1 cellular context compared by ENCODE assay signal in the genomic region with DNA sequence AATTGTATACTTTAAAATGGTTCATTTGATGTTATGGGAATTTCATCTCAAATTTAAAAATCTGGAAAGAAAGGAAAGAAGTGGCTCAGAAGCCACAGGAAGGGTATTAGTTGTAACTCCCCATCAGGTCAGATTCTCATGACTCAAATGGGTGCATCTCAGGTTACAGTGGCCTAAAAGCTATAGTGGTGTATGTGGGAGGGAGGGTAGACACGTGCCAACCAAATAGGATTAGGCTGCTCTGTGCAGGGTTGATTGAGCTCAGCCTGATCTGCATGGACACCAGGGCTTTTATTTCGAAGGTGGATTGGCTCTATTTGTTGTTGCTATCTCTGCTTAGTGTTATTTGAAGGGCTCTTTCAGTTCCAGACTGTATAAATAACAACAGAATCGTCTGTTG.
TF ChIP-seq lines count a peak whose summit lies in the region.

No MANE protein-coding gene starts in this region.

TF ChIP-seq in HEK293, 187 proteins besides CTCF, POLR2A, EP300 and RAD21 (continued from another document):
- TF ChIP-seq, protein P1, sequence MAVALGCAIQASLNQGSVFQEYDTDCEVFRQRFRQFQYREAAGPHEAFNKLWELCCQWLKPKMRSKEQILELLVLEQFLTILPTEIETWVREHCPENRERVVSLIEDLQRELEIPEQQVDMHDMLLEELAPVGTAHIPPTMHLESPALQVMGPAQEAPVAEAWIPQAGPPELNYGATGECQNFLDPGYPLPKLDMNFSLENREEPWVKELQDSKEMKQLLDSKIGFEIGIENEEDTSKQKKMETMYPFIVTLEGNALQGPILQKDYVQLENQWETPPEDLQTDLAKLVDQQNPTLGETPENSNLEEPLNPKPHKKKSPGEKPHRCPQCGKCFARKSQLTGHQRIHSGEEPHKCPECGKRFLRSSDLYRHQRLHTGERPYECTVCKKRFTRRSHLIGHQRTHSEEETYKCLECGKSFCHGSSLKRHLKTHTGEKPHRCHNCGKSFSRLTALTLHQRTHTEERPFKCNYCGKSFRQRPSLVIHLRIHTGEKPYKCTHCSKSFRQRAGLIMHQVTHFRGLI (tag by site-specific recombination; IDR thresholded peaks at IDR 0.05) = no peak
- no peak for TF ChIP-seq ZNF350 (tag by site-specific recombination; IDR thresholded peaks at IDR 0.05)
- no peak for TF ChIP-seq ZNF600 (tag by site-specific recombination; IDR thresholded peaks at IDR 0.05)
- no peak for TF ChIP-seq ZNF792 (tag by site-specific recombination; IDR thresholded peaks at IDR 0.05)
- no peak for TF ChIP-seq ZNF16 (tag by site-specific recombination; IDR thresholded peaks at IDR 0.05; ENCODE audit: low read depth)
- TF ChIP-seq, protein P2, sequence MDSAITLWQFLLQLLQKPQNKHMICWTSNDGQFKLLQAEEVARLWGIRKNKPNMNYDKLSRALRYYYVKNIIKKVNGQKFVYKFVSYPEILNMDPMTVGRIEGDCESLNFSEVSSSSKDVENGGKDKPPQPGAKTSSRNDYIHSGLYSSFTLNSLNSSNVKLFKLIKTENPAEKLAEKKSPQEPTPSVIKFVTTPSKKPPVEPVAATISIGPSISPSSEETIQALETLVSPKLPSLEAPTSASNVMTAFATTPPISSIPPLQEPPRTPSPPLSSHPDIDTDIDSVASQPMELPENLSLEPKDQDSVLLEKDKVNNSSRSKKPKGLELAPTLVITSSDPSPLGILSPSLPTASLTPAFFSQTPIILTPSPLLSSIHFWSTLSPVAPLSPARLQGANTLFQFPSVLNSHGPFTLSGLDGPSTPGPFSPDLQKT (IDR thresholded peaks at IDR 0.05; ENCODE audit: borderline replicate concordance, low read depth, low read length) = no peak
- TF ChIP-seq, protein P3, sequence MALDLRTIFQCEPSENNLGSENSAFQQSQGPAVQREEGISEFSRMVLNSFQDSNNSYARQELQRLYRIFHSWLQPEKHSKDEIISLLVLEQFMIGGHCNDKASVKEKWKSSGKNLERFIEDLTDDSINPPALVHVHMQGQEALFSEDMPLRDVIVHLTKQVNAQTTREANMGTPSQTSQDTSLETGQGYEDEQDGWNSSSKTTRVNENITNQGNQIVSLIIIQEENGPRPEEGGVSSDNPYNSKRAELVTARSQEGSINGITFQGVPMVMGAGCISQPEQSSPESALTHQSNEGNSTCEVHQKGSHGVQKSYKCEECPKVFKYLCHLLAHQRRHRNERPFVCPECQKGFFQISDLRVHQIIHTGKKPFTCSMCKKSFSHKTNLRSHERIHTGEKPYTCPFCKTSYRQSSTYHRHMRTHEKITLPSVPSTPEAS (tag by site-specific recombination; IDR thresholded peaks at IDR 0.05) = no peak
- no peak for TF ChIP-seq MEIS1 (CRISPR knock-in tag; IDR thresholded peaks at IDR 0.05; ENCODE audit: borderline replicate concordance)
- TF ChIP-seq ZFP37 (tag by site-specific recombination; IDR thresholded peaks at IDR 0.05) = no peak
- TF ChIP-seq OSR2 (tag by site-specific recombination; IDR thresholded peaks at IDR 0.05) = peak; percentile 83
- TF ChIP-seq, protein P4, sequence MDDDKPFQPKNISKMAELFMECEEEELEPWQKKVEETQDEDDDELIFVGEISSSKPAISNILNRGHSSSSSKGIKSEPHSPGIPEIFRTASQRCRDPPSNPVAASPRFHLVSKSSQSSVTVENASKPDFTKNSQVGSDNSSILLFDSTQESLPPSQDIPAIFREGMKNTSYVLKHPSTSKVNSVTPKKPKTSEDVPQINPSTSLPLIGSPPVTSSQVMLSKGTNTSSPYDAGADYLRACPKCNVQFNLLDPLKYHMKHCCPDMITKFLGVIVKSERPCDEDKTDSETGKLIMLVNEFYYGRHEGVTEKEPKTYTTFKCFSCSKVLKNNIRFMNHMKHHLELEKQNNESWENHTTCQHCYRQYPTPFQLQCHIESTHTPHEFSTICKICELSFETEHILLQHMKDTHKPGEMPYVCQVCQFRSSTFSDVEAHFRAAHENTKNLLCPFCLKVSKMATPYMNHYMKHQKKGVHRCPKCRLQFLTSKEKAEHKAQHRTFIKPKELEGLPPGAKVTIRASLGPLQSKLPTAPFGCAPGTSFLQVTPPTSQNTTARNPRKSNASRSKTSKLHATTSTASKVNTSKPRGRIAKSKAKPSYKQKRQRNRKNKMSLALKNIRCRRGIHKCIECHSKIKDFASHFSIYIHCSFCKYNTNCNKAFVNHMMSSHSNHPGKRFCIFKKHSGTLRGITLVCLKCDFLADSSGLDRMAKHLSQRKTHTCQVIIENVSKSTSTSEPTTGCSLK (tag by site-specific recombination; IDR thresholded peaks at IDR 0.05) = no peak
- TF ChIP-seq BCL11A (tag by site-specific recombination; IDR thresholded peaks at IDR 0.05; ENCODE audit: low read depth) = peak; percentile 54; the same call in 1 of the 2 replicates
- TF ChIP-seq ZBTB17 (tag by site-specific recombination; IDR thresholded peaks at IDR 0.05) = peak; percentile 74; the same call in 1 of the 2 replicates
- TF ChIP-seq ZNF248 (tag by site-specific recombination; IDR thresholded peaks at IDR 0.05) = no peak
- TF ChIP-seq, protein P5, sequence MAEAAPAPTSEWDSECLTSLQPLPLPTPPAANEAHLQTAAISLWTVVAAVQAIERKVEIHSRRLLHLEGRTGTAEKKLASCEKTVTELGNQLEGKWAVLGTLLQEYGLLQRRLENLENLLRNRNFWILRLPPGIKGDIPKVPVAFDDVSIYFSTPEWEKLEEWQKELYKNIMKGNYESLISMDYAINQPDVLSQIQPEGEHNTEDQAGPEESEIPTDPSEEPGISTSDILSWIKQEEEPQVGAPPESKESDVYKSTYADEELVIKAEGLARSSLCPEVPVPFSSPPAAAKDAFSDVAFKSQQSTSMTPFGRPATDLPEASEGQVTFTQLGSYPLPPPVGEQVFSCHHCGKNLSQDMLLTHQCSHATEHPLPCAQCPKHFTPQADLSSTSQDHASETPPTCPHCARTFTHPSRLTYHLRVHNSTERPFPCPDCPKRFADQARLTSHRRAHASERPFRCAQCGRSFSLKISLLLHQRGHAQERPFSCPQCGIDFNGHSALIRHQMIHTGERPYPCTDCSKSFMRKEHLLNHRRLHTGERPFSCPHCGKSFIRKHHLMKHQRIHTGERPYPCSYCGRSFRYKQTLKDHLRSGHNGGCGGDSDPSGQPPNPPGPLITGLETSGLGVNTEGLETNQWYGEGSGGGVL (tag by site-specific recombination; IDR thresholded peaks at IDR 0.05) = no peak
- TF ChIP-seq, protein P6, sequence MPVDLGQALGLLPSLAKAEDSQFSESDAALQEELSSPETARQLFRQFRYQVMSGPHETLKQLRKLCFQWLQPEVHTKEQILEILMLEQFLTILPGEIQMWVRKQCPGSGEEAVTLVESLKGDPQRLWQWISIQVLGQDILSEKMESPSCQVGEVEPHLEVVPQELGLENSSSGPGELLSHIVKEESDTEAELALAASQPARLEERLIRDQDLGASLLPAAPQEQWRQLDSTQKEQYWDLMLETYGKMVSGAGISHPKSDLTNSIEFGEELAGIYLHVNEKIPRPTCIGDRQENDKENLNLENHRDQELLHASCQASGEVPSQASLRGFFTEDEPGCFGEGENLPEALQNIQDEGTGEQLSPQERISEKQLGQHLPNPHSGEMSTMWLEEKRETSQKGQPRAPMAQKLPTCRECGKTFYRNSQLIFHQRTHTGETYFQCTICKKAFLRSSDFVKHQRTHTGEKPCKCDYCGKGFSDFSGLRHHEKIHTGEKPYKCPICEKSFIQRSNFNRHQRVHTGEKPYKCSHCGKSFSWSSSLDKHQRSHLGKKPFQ (tag by site-specific recombination; IDR thresholded peaks at IDR 0.05) = no peak
- no peak for TF ChIP-seq SCRT2 (tag by site-specific recombination; IDR thresholded peaks at IDR 0.05)
- TF ChIP-seq ZNF701 (tag by site-specific recombination; IDR thresholded peaks at IDR 0.05) = no peak
- TF ChIP-seq, protein P7, sequence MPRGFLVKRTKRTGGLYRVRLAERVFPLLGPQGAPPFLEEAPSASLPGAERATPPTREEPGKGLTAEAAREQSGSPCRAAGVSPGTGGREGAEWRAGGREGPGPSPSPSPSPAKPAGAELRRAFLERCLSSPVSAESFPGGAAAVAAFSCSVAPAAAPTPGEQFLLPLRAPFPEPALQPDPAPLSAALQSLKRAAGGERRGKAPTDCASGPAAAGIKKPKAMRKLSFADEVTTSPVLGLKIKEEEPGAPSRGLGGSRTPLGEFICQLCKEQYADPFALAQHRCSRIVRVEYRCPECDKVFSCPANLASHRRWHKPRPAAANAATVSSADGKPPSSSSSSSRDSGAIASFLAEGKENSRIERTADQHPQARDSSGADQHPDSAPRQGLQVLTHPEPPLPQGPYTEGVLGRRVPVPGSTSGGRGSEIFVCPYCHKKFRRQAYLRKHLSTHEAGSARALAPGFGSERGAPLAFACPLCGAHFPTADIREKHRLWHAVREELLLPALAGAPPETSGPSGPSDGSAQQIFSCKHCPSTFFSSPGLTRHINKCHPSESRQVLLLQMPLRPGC (tag by site-specific recombination; IDR thresholded peaks at IDR 0.05) = 0 out of 2 replicates have a peak, but pooled peaks have one; percentile 40
- no peak for TF ChIP-seq ZBTB21 (tag by site-specific recombination; IDR thresholded peaks at IDR 0.05)
TF ChIP-seq in HEK293: peak in this region for 18.
